Comparison of ENCODE assay signal across 13 cellular contexts in the genomic region with DNA sequence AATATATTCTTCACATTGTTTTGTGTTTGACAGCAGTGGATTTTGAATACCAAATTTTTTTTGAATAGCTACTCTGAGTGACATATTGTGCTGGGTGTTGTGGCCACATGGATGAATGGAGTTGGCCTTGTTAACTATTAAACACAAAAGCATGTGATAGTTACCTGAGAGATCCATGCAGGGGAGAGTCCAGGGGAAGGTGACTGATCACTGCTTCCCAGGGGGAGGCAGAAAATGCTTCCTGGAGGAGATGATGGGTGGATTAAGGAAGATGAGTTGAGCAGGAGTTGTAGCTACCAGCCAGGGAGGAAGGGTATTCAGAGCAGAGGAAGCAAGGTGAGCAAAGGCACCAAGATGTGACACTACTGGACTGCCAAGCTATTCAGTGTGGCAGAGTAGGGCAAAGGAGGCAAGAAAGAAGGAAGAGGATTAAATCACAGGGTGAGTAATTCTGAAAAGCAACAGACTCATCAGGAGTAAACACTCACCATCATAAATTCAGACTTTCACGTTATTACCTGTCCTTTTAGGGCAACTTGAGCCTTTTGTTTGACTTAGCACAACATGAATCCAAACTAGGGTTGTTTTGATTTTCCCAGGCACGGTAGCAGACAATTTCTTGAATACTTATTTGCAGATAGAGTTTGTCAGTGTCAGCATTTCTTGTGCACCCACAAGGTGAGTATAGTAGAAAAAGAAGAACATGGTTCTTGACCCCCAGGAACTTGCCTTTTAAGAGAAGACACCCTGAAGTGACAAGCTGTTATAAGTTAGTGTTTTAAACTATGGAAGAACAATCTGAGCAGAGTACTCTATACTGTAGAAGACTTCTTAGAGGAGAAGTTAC. TPM values are rescaled to one million over a fixed set of nuclear protein-coding genes. Genes with fewer than 3 reads are reported as not detected.
DNase-seq lines count a peak whose midpoint lies in the region; ATAC-seq, FAIRE-seq and TF ChIP-seq lines count a peak whose summit lies in the region.
"Had no signal": no experiment of that assay in that cellular context is flagged by ENCODE, and none has a peak within 500 bp of the region (broad histone marks: within the 10 kb centered on the region; RNA-seq: fewer than 3 reads in every experiment).

No MANE protein-coding gene starts in this region.

- no peak for TF ChIP-seq POLR2A in A549 (IDR thresholded peaks at IDR 0.05; ENCODE audit: low read length)

- no peaks in the 10 kb centered on the region for H3F3A ChIP-seq in smooth muscle cell (ENCODE audit: low read depth)

- no peak for FAIRE-seq in A549 (lab: Jason Lieb, UNC)
- FAIRE-seq: G401.6 had no signal

- no peak for ATAC-seq in A549
- ATAC-seq in left colon = peak; percentile 4

- intact Hi-C loops in activated T-helper 2 cell treated with anti-CD3 and anti-CD28 coated beads, Interferon-gamma antibody, Interleukin-2, Interleukin-4, amounts not matched to agents 10 μg/mL and 5 μg/mL and 100 μg/mL, durations not matched to agents 14 hours and 24 hours and 36 hours (cut with micrococcal nuclease) = no loop called here
- intact Hi-C loops in left colon (cut with DNase I, micrococcal nuclease) = no loop called here

- no peak for TF ChIP-seq RAD21 in A549 (conservative IDR thresholded peaks at IDR 0.05 in 1 of 2, IDR thresholded peaks at IDR 0.05 in 1 of 2)

- H3K4me3 ChIP-seq in A549 (no peak overlapping the region), smooth muscle cell (no peak overlapping the region)
- H3K4me3 ChIP-seq: thoracic aorta had no signal

- H3K27me3 ChIP-seq in smooth muscle cell (ENCODE audit: low read depth) = no peaks in the 10 kb centered on the region
- H3K27me3 ChIP-seq: gastrocnemius medialis had no signal

- H3K36me3 ChIP-seq in smooth muscle cell (ENCODE audit: low read depth) = peaks cover 14% of the 10 kb centered on the region

- no peaks in the 10 kb centered on the region for H3K9me3 Mint-ChIP-seq in HFFc6
- no peaks in the 10 kb centered on the region for H3K9me3 Mint-ChIP-seq in activated T-helper 2 cell treated with anti-CD3 and anti-CD28 coated beads, Interferon-gamma antibody, Interleukin-2, Interleukin-4, amounts not matched to agents 10 μg/mL and 5 μg/mL and 100 μg/mL, durations not matched to agents 14 hours and 24 hours and 36 hours

- no peaks in the 10 kb centered on the region for H3K9me3 ChIP-seq in A549
- H3K9me3 ChIP-seq in smooth muscle cell (replicated peaks; ENCODE audit: low read depth) = no peaks in the 10 kb centered on the region
- H3K9me3 ChIP-seq: gastrocnemius medialis, thoracic aorta had no signal

- H3K27ac ChIP-seq in A549 (no peak overlapping the region), smooth muscle cell (ENCODE audit: low read depth) (no peak overlapping the region)
- H3K27ac ChIP-seq: thoracic aorta had no signal

- WGBS in A549 (ENCODE audit: missing lambda C conversion rate) = 33% methylated on average over 2 of the region's 2 CpGs
- WGBS in smooth muscle cell (ENCODE audit: low lambda C conversion rate) = 72% methylated on average over 2 of the region's 2 CpGs

- TF ChIP-seq CTCF in A549 (IDR thresholded peaks at IDR 0.05) (no peak), HFFc6 (IDR thresholded peaks at IDR 0.05) (no peak), smooth muscle cell (IDR thresholded peaks at IDR 0.05; ENCODE audit: borderline replicate concordance, insufficient read depth, poor library complexity, severe bottlenecking) (no peak)

- H3K4me1 ChIP-seq in A549 (peaks cover 34% of the 10 kb centered on the region), smooth muscle cell (ENCODE audit: low read depth) (peaks cover 21% of the 10 kb centered on the region)

- DNase-seq in A549 (ENCODE audit: low read depth in 1 of 2, low spot score in 1 of 2) (no peak), HFFc6 (no peak), left colon (no peak), NOMO-1 (lab: John Stamatoyannopoulos, UW; ENCODE audit: unreplicated experiment in 2 of 2) (no peak), smooth muscle cell (lab: John Stamatoyannopoulos, UW; ENCODE audit: unreplicated experiment) (no peak), ureter (ENCODE audit: low spot score) (no peak), NCI-H82 treated with DMSO at 0.1 percent for 48 hours (lab: John Stamatoyannopoulos, UW; ENCODE audit: unreplicated experiment) (no peak)
- DNase-seq in activated T-helper 2 cell treated with anti-CD3 and anti-CD28 coated beads, Interferon-gamma antibody, Interleukin-2, Interleukin-4, amounts not matched to agents 10 μg/mL and 5 μg/mL and 100 μg/mL, durations not matched to agents 14 hours and 24 hours and 36 hours (ENCODE audit: low spot score) = no peak
- DNase-seq: gastrocnemius medialis, NCI-H2107, retina had no signal

- peak overlapping the region; percentile 29 for H3K4me2 ChIP-seq in A549
- no peak overlapping the region for H3K4me2 ChIP-seq in smooth muscle cell

- H3K4me1 Mint-ChIP-seq in HFFc6 (ENCODE audit: low read depth) = peaks cover 51% of the 10 kb centered on the region
- H3K4me1 Mint-ChIP-seq in activated T-helper 2 cell treated with anti-CD3 and anti-CD28 coated beads, Interferon-gamma antibody, Interleukin-2, Interleukin-4, amounts not matched to agents 10 μg/mL and 5 μg/mL and 100 μg/mL, durations not matched to agents 14 hours and 24 hours and 36 hours (ENCODE audit: low read depth) = peaks cover 52% of the 10 kb centered on the region

- no peak for TF ChIP-seq EP300 in A549 (IDR thresholded peaks at IDR 0.05)

- peaks cover 59% of the 10 kb centered on the region for H3K79me2 ChIP-seq in smooth muscle cell (ENCODE audit: low read depth)

- POLR2A ChIA-PET in A549 (lab: Yijun Ruan, JAX) = no interaction called here

- H4K20me1 ChIP-seq in smooth muscle cell (ENCODE audit: low read depth) = peaks cover 63% of the 10 kb centered on the region

- H3K27ac Mint-ChIP-seq in HFFc6 = peak overlapping the region; percentile 24; the same call in 1 of the 2 replicates
- H3K27ac Mint-ChIP-seq in activated T-helper 2 cell treated with anti-CD3 and anti-CD28 coated beads, Interferon-gamma antibody, Interleukin-2, Interleukin-4, amounts not matched to agents 10 μg/mL and 5 μg/mL and 100 μg/mL, durations not matched to agents 14 hours and 24 hours and 36 hours = peak overlapping the region; percentile 20

- CTCF ChIA-PET in A549 (lab: Yijun Ruan, JAX) = interaction anchor here (1.0 to 1.2 kb wide), 2 partner anchors 18 to 46 kb away, joined by 3 read pairs; no protein-coding TSS in a partner anchor

- H3K27me3 Mint-ChIP-seq in HFFc6 (ENCODE audit: insufficient read depth) = no peaks in the 10 kb centered on the region; the same call in 1 of the 2 replicates
- H3K27me3 Mint-ChIP-seq in activated T-helper 2 cell treated with anti-CD3 and anti-CD28 coated beads, Interferon-gamma antibody, Interleukin-2, Interleukin-4, amounts not matched to agents 10 μg/mL and 5 μg/mL and 100 μg/mL, durations not matched to agents 14 hours and 24 hours and 36 hours (ENCODE audit: low read depth) = no peaks in the 10 kb centered on the region

- H3K4me3 Mint-ChIP-seq in HFFc6 = no peak overlapping the region
- no peak overlapping the region for H3K4me3 Mint-ChIP-seq in activated T-helper 2 cell treated with anti-CD3 and anti-CD28 coated beads, Interferon-gamma antibody, Interleukin-2, Interleukin-4, amounts not matched to agents 10 μg/mL and 5 μg/mL and 100 μg/mL, durations not matched to agents 14 hours and 24 hours and 36 hours (ENCODE audit: low read depth)

- H3K36me3 Mint-ChIP-seq in HFFc6 (ENCODE audit: low read depth) = peaks cover 10% of the 10 kb centered on the region
- H3K36me3 Mint-ChIP-seq in activated T-helper 2 cell treated with anti-CD3 and anti-CD28 coated beads, Interferon-gamma antibody, Interleukin-2, Interleukin-4, amounts not matched to agents 10 μg/mL and 5 μg/mL and 100 μg/mL, durations not matched to agents 14 hours and 24 hours and 36 hours (ENCODE audit: low read depth) = peaks cover 44% of the 10 kb centered on the region

- no peak overlapping the region for H3K9ac ChIP-seq in smooth muscle cell (ENCODE audit: low read depth)

- H2AFZ ChIP-seq in smooth muscle cell (ENCODE audit: low read depth) = no peak overlapping the region

TF ChIP-seq in A549, 52 proteins besides CTCF, POLR2A, EP300 and RAD21:
- TF ChIP-seq MAFK (IDR thresholded peaks at IDR 0.05; ENCODE audit: partially characterized antibody) (peak; percentile 85), NPAS2 (CRISPR knock-in tag; IDR thresholded peaks at IDR 0.05; ENCODE audit: borderline replicate concordance) (no peak)

RNA-seq across cellular contexts. Expression of a gene that starts 4.2 kb away (rescaled TPM):
- 216 and 239 TPM in 2 replicates for polyA plus RNA-seq in A549 (2011; rRNA removed)
- 32.5 and 34.4 TPM in 2 replicates for polyA plus RNA-seq in A549 (2012; cell fraction: cytosol; rRNA removed)
- polyA plus RNA-seq in A549 (2012; cell fraction: nucleus; rRNA removed) = 50.0 and 81.6 TPM in 2 replicates
- 123 to 146 TPM (median 142 TPM) in 3 replicates for polyA plus RNA-seq in A549 (2017; fragmentation: RNase III; extraction: RNeasy Plus Mini Kit Qiagen cat#74134 plus additional on column Dnase treatment)
- 41.1 and 41.2 TPM in 2 replicates for polyA minus RNA-seq in A549 (2011; rRNA and poly(A)+ RNA removed)
- 100 to 1,000 TPM; 134 to 152 (median 142) TPM for total RNA-seq in HFFc6 (2021; fragmentation: NEBNext Ultra II Directional; extraction: Animal tissue kit (Norgen Biotek cat#: 25700))
- total RNA-seq in activated T-helper 2 cell treated with anti-CD3 and anti-CD28 coated beads, Interferon-gamma antibody, Interleukin-2, Interleukin-4, amounts not matched to agents 10 μg/mL and 5 μg/mL and 100 μg/mL, durations not matched to agents 14 hours and 24 hours and 36 hours = 113 and 116 TPM in 2 replicates
- 100 to 1,000 TPM; 253 to 260 TPM for total RNA-seq in left colon
- 234 and 243 TPM in 2 replicates for total RNA-seq in smooth muscle cell
- 117 and 126 TPM in 2 replicates for polyA plus RNA-seq in smooth muscle cell
- total RNA-seq in ureter = 348 TPM
